In genomic region chr5:34022131-34022705, GRCh38 we compare ENCODE assay signal across 8 cellular contexts. TPM values are rescaled to one million over a fixed set of nuclear protein-coding genes. Genes with fewer than 3 reads are reported as not detected.
A peak's percentile ranks its signal among the peaks of the same experiment; 100 is the strongest.
DNase-seq lines count a peak whose midpoint lies in the region; ATAC-seq, FAIRE-seq and TF ChIP-seq lines count a peak whose summit lies in the region.

No MANE protein-coding gene starts in this region.

- DNase-seq in CD8-positive, alpha-beta T cell: peak in 1 of 7 experiments; percentile 13
- DNase-seq in brain microvascular endothelial cell: peak; percentile 53
- DNase-seq in HTR-8/SVneo (ENCODE audit: insufficient read length, low spot score): no peak
- DNase-seq in NCI-H748 treated with DMSO at 0.1 percent for 48 hours (lab: John Stamatoyannopoulos, UW): no peak
- no peak for DNase-seq in NCI-H146 treated with DMSO at 0.1 percent for 48 hours (lab: John Stamatoyannopoulos, UW; ENCODE audit: unreplicated experiment)
- no peak for DNase-seq in NCI-H526 (lab: John Stamatoyannopoulos, UW)

- CTCF ChIA-PET in CD8-positive, alpha-beta T cell (lab: Charles Lee): interaction anchor here (1.0 kb wide), 1 partner anchor 24 kb away, joined by 3 read pairs; no protein-coding TSS in a partner anchor

- peak overlapping the region; percentile 19 for H3K27ac Mint-ChIP-seq in CD8-positive, alpha-beta T cell

- in situ Hi-C loops in brain microvascular endothelial cell (cut with HindIII; ENCODE audit: low pct_ligation_motif_present, low sequenced_read_pairs): no loop called here

- H3K4me1 ChIP-seq in CD8-positive, alpha-beta T cell (ENCODE audit: insufficient read depth, low read length): peaks cover 11% of the 10 kb centered on the region

- no peak for TF ChIP-seq CTCF in CD8-positive, alpha-beta T cell (IDR thresholded peaks at IDR 0.05)
- TF ChIP-seq CTCF in brain microvascular endothelial cell (IDR thresholded peaks at IDR 0.05; ENCODE audit: low read depth, low read length, missing control alignments): no peak

- POLR2A ChIA-PET in CD8-positive, alpha-beta T cell (lab: Charles Lee): interaction anchor here (0.8 to 0.9 kb wide), 2 partner anchors 8 to 10 kb away, joined by 3 read pairs; no protein-coding TSS in a partner anchor

- no peaks in the 10 kb centered on the region for H3K9me3 ChIP-seq in CD8-positive, alpha-beta T cell (ENCODE audit: low read length)

- intact Hi-C loops in CD8-positive, alpha-beta T cell (cut with DNase I, micrococcal nuclease): no loop called here

- peaks cover 19% of the 10 kb centered on the region for H3K4me1 Mint-ChIP-seq in CD8-positive, alpha-beta T cell (ENCODE audit: low read depth)

- no peaks in the 10 kb centered on the region for H3K27me3 Mint-ChIP-seq in CD8-positive, alpha-beta T cell (ENCODE audit: low read depth)

- H3K36me3 ChIP-seq in CD8-positive, alpha-beta T cell (ENCODE audit: insufficient read depth, low read length): no peaks in the 10 kb centered on the region
- no peaks in the 10 kb centered on the region for H3K36me3 ChIP-seq in brain microvascular endothelial cell (replicated peaks)

- peak overlapping the region; percentile 0 for H3K4me3 Mint-ChIP-seq in CD8-positive, alpha-beta T cell

- no peak for ATAC-seq in CD8-positive, alpha-beta T cell
- ATAC-seq in GM19463 (IDR thresholded peaks at IDR 0.05; ENCODE audit: unreplicated experiment): peak; percentile 96
- peak; percentile 82 for ATAC-seq in HG03457 (IDR thresholded peaks at IDR 0.05; ENCODE audit: unreplicated experiment)

- peaks cover 44% of the 10 kb centered on the region for H3K36me3 Mint-ChIP-seq in CD8-positive, alpha-beta T cell

- H3K4me3 ChIP-seq in CD8-positive, alpha-beta T cell (ENCODE audit: low read depth, low read length): no peak overlapping the region
- H3K4me3 ChIP-seq in brain microvascular endothelial cell (ENCODE audit: low read depth, low read length): no peak overlapping the region

- FAIRE-seq in HTR-8/SVneo (lab: Jason Lieb, UNC): no peak

- H3K27me3 ChIP-seq in CD8-positive, alpha-beta T cell (ENCODE audit: insufficient read depth, low read length): no peaks in the 10 kb centered on the region
- no peaks in the 10 kb centered on the region for H3K27me3 ChIP-seq in brain microvascular endothelial cell (replicated peaks)

- H3K9me3 Mint-ChIP-seq in CD8-positive, alpha-beta T cell: no peaks in the 10 kb centered on the region

- no peak overlapping the region for H3K27ac ChIP-seq in CD8-positive, alpha-beta T cell (ENCODE audit: low read depth, low read length)
- no peak overlapping the region for H3K27ac ChIP-seq in brain microvascular endothelial cell

RNA-seq across cellular contexts. Expression of gene AMACR, which starts 14.4 kb away (rescaled TPM):
- total RNA-seq in CD8-positive, alpha-beta T cell: 1 to 10 TPM; 1.2 to 1.5 TPM

RNA-seq across cellular contexts. Expression of gene C1QTNF3, which starts 20.8 kb away (rescaled TPM):
- 1 to 10 TPM; 3.3 to 3.6 TPM for total RNA-seq in CD8-positive, alpha-beta T cell

RNA-seq across cellular contexts. Expression of gene SLC45A2, which starts 37.7 kb away (rescaled TPM):
- not detected for total RNA-seq in CD8-positive, alpha-beta T cell
